10 cellular contexts compared by ENCODE assay signal in genomic region chr4:6941796-6942195, GRCh38. TPM values are rescaled to one million over a fixed set of nuclear protein-coding genes. Genes with fewer than 3 reads are reported as not detected.
DNase-seq lines count a peak whose midpoint lies in the region; ATAC-seq and TF ChIP-seq lines count a peak whose summit lies in the region.
"Had no signal": no experiment of that assay in that cellular context is flagged by ENCODE, and none has a peak within 500 bp of the region (broad histone marks: within the 10 kb centered on the region; RNA-seq: fewer than 3 reads in every experiment).

No MANE protein-coding gene starts in this region.

- peak overlapping the region; percentile 77; the same call in 1 of the 2 replicates for H3K27ac ChIP-seq in MM.1S (ENCODE audit: low read length)
- peak overlapping the region; percentile 41 for H3K27ac ChIP-seq in cingulate gyrus (ENCODE audit: low read depth, low read length)

- intact Hi-C loops in posterior vena cava (cut with DNase I) = no loop called here

- H3F3A ChIP-seq in MM.1S (ENCODE audit: insufficient read depth, low read length) = peaks cover 29% of the 10 kb centered on the region

- no peaks in the 10 kb centered on the region for H3K9me2 ChIP-seq in MM.1S (replicated peaks; ENCODE audit: insufficient read depth, low read length)

- peak overlapping the region; percentile 28; the same call in 1 of the 2 replicates for H3K4me3 ChIP-seq in MM.1S (ENCODE audit: low read length)
- H3K4me3 ChIP-seq: mucosa of descending colon had no signal

- H3K9me3 ChIP-seq in MM.1S (replicated peaks; ENCODE audit: insufficient read depth, low read length) = no peaks in the 10 kb centered on the region
- H3K9me3 ChIP-seq: mucosa of descending colon had no signal

- DNase-seq in MM.1S (no peak), posterior vena cava (ENCODE audit: low spot score) (peak; percentile 29), DMS153 (lab: John Stamatoyannopoulos, UW) (no peak), SW480 (ENCODE audit: low spot score) (no peak)
- no peak for DNase-seq in stimulated activated CD8-positive, alpha-beta memory T cell treated with anti-CD3 and anti-CD28 coated beads, Interleukin-4, amount 100 ng/mL, for 48 hours
- DNase-seq: NCI-H1092 treated with DMSO at 0.1 percent for 48 hours had no signal

- peaks cover 52% of the 10 kb centered on the region for H3K79me2 ChIP-seq in MM.1S (ENCODE audit: low read length)

- H2AFZ ChIP-seq in MM.1S (ENCODE audit: low read length) = peak overlapping the region; percentile 39; the same call in 1 of the 2 replicates

- H3K4me1 ChIP-seq in MM.1S (ENCODE audit: low read length) = peaks cover 32% of the 10 kb centered on the region

- peak overlapping the region; percentile 33; the same call in 1 of the 2 replicates for H3K9ac ChIP-seq in MM.1S (ENCODE audit: low read length)

- H4K20me1 ChIP-seq in MM.1S (ENCODE audit: insufficient read depth, low read length) = no peaks in the 10 kb centered on the region

- H3K36me3 ChIP-seq in MM.1S (replicated peaks; ENCODE audit: insufficient read depth, low read length) = no peaks in the 10 kb centered on the region

- peak; percentile 28 for ATAC-seq in GM18511 (IDR thresholded peaks at IDR 0.05; ENCODE audit: unreplicated experiment)
- ATAC-seq in HG02884 (IDR thresholded peaks at IDR 0.05; ENCODE audit: unreplicated experiment) = no peak

- no peaks in the 10 kb centered on the region for H3K27me3 ChIP-seq in MM.1S (replicated peaks; ENCODE audit: insufficient read depth, low read length)

- peak overlapping the region; percentile 89 for H3K4me2 ChIP-seq in MM.1S (ENCODE audit: low read depth, low read length)

- no peak for TF ChIP-seq CTCF in MM.1S (IDR thresholded peaks at IDR 0.05; ENCODE audit: low read length)

RNA-seq across cellular contexts. Expression of gene TBC1D14, which starts 32.2 kb away (rescaled TPM):
- 10 to 100 TPM; 30.5 to 42.6 TPM for total RNA-seq in posterior vena cava
